9 cellular contexts compared by ENCODE assay signal in genomic region chr5:166164211-166164610, GRCh38.
"Had no signal": no experiment of that assay in that cellular context is flagged by ENCODE, and none has a peak within 500 bp of the region (broad histone marks: within the 10 kb centered on the region; RNA-seq: fewer than 3 reads in every experiment).

No MANE protein-coding gene starts in this region.

- H3K4me3 ChIP-seq: GM23248 had no signal

- H3K4me1 Mint-ChIP-seq: IgD-negative memory B cell had no signal

- ATAC-seq: HepG2 had no signal

- H3K36me3 Mint-ChIP-seq: IgD-negative memory B cell had no signal

- H3K27ac Mint-ChIP-seq: IgD-negative memory B cell had no signal

- H3K4me3 Mint-ChIP-seq: IgD-negative memory B cell had no signal

- H3K27ac ChIP-seq: GM23248, HL-60, KMS-11 had no signal

- H3K27me3 Mint-ChIP-seq: IgD-negative memory B cell had no signal

- DNase-seq: GM23248, GOT3, H7, HCEC 1CT, KBM-7 had no signal
